Comparison of ENCODE assay signal across 1 cellular context in genomic region chr10:5546891-5547683, GRCh38.
TF ChIP-seq lines count a peak whose summit lies in the region.

No MANE protein-coding gene starts in this region.

TF ChIP-seq in liver, 16 proteins besides CTCF, POLR2A, EP300 and RAD21 (continued from another document):
- TF ChIP-seq FOXA1 (IDR thresholded peaks at IDR 0.05) (no peak), TAF1 (conservative IDR thresholded peaks at IDR 0.05) (no peak), RXRA (IDR thresholded peaks at IDR 0.05) (peak in 1 of 2 donors; percentile 72), GABPA (IDR thresholded peaks at IDR 0.05 in 1 of 2, conservative IDR thresholded peaks at IDR 0.05 in 1 of 2) (no peak)
